In the genomic region with DNA sequence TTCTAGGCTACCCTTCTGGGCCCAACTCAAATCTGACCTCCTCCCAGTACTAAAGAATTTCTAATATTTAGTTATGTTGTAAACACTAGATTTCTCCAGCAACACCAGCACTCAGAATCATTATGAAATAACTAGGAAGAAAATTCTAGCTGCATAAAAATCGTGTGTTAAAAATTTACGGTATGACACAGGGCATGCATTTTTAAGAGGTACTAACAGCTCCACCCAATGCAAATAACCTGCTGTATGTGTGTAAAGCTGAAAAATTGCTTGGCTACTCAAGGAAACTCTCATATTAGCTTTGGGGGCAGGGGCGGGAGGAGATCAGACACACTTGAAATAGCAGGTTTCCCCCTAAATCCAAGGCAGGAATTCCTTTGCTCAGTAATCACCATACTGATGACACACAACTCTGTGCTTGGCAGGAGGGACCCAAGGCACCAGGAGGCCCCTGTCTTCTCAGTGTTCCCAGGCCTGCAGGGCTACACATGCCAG, we compare ENCODE assay signal across 12 cellular contexts. TPM values are rescaled to one million over a fixed set of nuclear protein-coding genes. Genes with fewer than 3 reads are reported as not detected.
DNase-seq lines count a peak whose midpoint lies in the region; ATAC-seq, FAIRE-seq and TF ChIP-seq lines count a peak whose summit lies in the region.
"Had no signal": no experiment of that assay in that cellular context is flagged by ENCODE, and none has a peak within 500 bp of the region (broad histone marks: within the 10 kb centered on the region; RNA-seq: fewer than 3 reads in every experiment).

No MANE protein-coding gene starts in this region.

- H3K4me3 ChIP-seq in DND-41 (ENCODE audit: low read depth in 1 of 2, low read length in 2 of 2) (no peak overlapping the region), fibroblast of mammary gland (ENCODE audit: control insufficient read depth, low read depth, low read length) (no peak overlapping the region), pancreas (no peak overlapping the region), vagina (no peak overlapping the region)
- H3K4me3 ChIP-seq: suprapubic skin had no signal

- no peak for TF ChIP-seq POLR2A in vagina (IDR thresholded peaks at IDR 0.05)

- H3K27me3 Mint-ChIP-seq in progenitor cell of endocrine pancreas, result no peaks in the 10 kb centered on the region

- intact Hi-C loops in pancreas (cut with DNase I) (no loop called here), vagina (cut with DNase I) (no loop called here)

- H3K4me1 ChIP-seq in DND-41 (ENCODE audit: insufficient read depth, low read length), result peaks cover 92% of the 10 kb centered on the region
- H3K4me1 ChIP-seq in pancreas, result no peaks in the 10 kb centered on the region
- H3K4me1 ChIP-seq in vagina, result peaks cover 17% of the 10 kb centered on the region

- no peak for TF ChIP-seq CTCF in DND-41 (IDR thresholded peaks at IDR 0.05; ENCODE audit: borderline replicate concordance, extremely low read depth, low read length, poor library complexity, severe bottlenecking)
- no peak for TF ChIP-seq CTCF in RWPE1 (conservative IDR thresholded peaks at IDR 0.05; ENCODE audit: low read depth)
- no peak for TF ChIP-seq CTCF in fibroblast of mammary gland (conservative IDR thresholded peaks at IDR 0.05; ENCODE audit: control insufficient read depth, insufficient read depth, low read depth, low read length)
- TF ChIP-seq CTCF in progenitor cell of endocrine pancreas (IDR thresholded peaks at IDR 0.05; ENCODE audit: unreplicated experiment), result no peak
- TF ChIP-seq CTCF in pancreas (IDR thresholded peaks at IDR 0.05), result no peak
- TF ChIP-seq CTCF in vagina (IDR thresholded peaks at IDR 0.05), result no peak

- peak overlapping the region; percentile 56 for H3K27ac Mint-ChIP-seq in progenitor cell of endocrine pancreas

- 82 to 84% methylated on average over 3 of the region's 3 CpGs for whole genome bisulfite sequencing in pancreas, 2 donors

- no peak for FAIRE-seq in pancreas (lab: Jason Lieb, UNC)

- no peak overlapping the region for H3K4me2 ChIP-seq in DND-41 (ENCODE audit: insufficient read depth, low read length)

- H3K36me3 ChIP-seq in DND-41 (ENCODE audit: insufficient read depth, low read length) (peaks cover 98% of the 10 kb centered on the region), pancreas (peaks cover 0 to 14% (median 3%) of the 10 kb centered on the region in 3 donors), vagina (peaks cover 0 to 41% of the 10 kb centered on the region in 2 donors)

- H3K9me3 ChIP-seq in DND-41 (ENCODE audit: insufficient read depth, low read length, severe bottlenecking) (no peaks in the 10 kb centered on the region), pancreas (no peaks in the 10 kb centered on the region), vagina (no peaks in the 10 kb centered on the region)
- H3K9me3 ChIP-seq: suprapubic skin had no signal

- ATAC-seq in DND-41 (ENCODE audit: insufficient read depth, low read depth) (no peak), pancreas (no peak)

- no peak overlapping the region for H3K4me3 Mint-ChIP-seq in progenitor cell of endocrine pancreas (ENCODE audit: low read depth)
- H3K4me3 Mint-ChIP-seq: immature natural killer cell, natural killer cell had no signal

- CTCF ChIA-PET in RWPE1 (lab: Yijun Ruan, JAX), result interaction anchor here (0.6 kb wide), 1 partner anchor 51 kb away, joined by 3 read pairs; no protein-coding TSS in a partner anchor

- H3K36me3 Mint-ChIP-seq in progenitor cell of endocrine pancreas (ENCODE audit: insufficient read depth), result peaks cover 16% of the 10 kb centered on the region

- H3K79me2 ChIP-seq in DND-41 (ENCODE audit: insufficient read depth, low read length), result peaks cover 100% of the 10 kb centered on the region

- no peaks in the 10 kb centered on the region for H3K27me3 ChIP-seq in DND-41 (ENCODE audit: insufficient read depth, low read length, poor library complexity)
- no peaks in the 10 kb centered on the region for H3K27me3 ChIP-seq in pancreas
- H3K27me3 ChIP-seq in vagina, result no peaks in the 10 kb centered on the region
- H3K27me3 ChIP-seq: suprapubic skin had no signal

- H3K4me1 Mint-ChIP-seq in progenitor cell of endocrine pancreas (ENCODE audit: low read depth), result peaks cover 33% of the 10 kb centered on the region

- POLR2A ChIA-PET in RWPE1 (lab: Yijun Ruan, JAX; ENCODE audit: low non-redundant PET), result no interaction called here

- no peak for DNase-seq in DND-41
- no peak for DNase-seq in RWPE1 (ENCODE audit: low spot score)
- DNase-seq in fibroblast of mammary gland (ENCODE audit: low read depth), result peak; percentile 23
- no peak for DNase-seq in progenitor cell of endocrine pancreas (ENCODE audit: low spot score, unreplicated experiment)
- no peak for DNase-seq in COR-L47 (lab: John Stamatoyannopoulos, UW)
- DNase-seq in pancreas, result no peak
- DNase-seq in vagina (ENCODE audit: extremely low spot score in 2 of 2), result no peak
- DNase-seq: activated T-cell treated with anti-CD3 and anti-CD28 coated beads, Interleukin-2, amount 50 U/mL, for 1 hour; immature natural killer cell; natural killer cell; NCI-H1417 treated with DMSO at 0.1 percent for 48 hours had no signal

- no peaks in the 10 kb centered on the region for H3K9me3 Mint-ChIP-seq in progenitor cell of endocrine pancreas (ENCODE audit: low read depth)
- H3K9me3 Mint-ChIP-seq: immature natural killer cell, natural killer cell had no signal

- no peak overlapping the region for H2AFZ ChIP-seq in DND-41 (ENCODE audit: low read depth, low read length)

- peaks cover 71% of the 10 kb centered on the region for H4K20me1 ChIP-seq in DND-41 (ENCODE audit: insufficient read depth, low read length)

- H3K27ac ChIP-seq in DND-41 (ENCODE audit: low read length), result peak overlapping the region; percentile 98
- H3K27ac ChIP-seq in RWPE1, result peak overlapping the region; percentile 23
- H3K27ac ChIP-seq in pancreas, result no peak overlapping the region
- no peak overlapping the region for H3K27ac ChIP-seq in vagina
- H3K27ac ChIP-seq: suprapubic skin had no signal

- peak overlapping the region; percentile 53; the same call in 1 of the 2 replicates for H3K9ac ChIP-seq in DND-41 (ENCODE audit: low read depth, low read length)

RNA-seq across cellular contexts. Expression of a gene that starts 27.2 kb away (rescaled TPM):
- total RNA-seq in progenitor cell of endocrine pancreas (311 and 319 TPM in 2 replicates), pancreas (10 to 100 TPM; 25.7 to 72.1 (median 36.5) TPM), vagina (190 TPM)
- 10 to 100 TPM; 50.6 to 69.6 TPM for polyA plus RNA-seq in pancreas

Comparison
In these comparisons a context has a peak if more than half of its experiments do, and no peak if none do; other contexts are left out.
1. H3K27ac ChIP-seq: peak in DND-41 (single experiment) and RWPE1 (single experiment); none in pancreas (0 of 4) and vagina (single experiment).